Comparison of ENCODE assay signal across 1 cellular context in the genomic region with DNA sequence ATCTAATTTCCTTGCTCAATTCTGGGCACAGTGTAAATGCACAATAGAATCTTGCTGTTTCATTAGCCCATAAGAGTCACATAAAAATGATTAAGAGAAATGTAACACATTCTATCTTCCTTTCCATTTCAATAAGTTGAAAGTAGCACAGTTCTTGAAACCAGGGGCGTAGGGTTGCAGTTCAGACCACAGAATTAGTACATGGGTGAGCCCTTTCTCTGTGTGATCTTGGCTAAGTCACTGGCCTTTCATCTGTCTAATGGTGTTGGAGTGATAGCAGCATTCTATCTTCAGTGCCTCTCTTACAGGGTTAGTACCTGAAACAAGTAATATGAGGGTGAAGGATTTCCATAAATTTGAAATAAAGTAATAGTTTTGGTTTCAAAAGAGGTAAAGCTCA.
TF ChIP-seq lines count a peak whose summit lies in the region.

No MANE protein-coding gene starts in this region.

TF ChIP-seq in HepG2, 621 proteins besides CTCF, POLR2A, EP300 and RAD21 (continued from another document):
- TF ChIP-seq, protein P1, sequence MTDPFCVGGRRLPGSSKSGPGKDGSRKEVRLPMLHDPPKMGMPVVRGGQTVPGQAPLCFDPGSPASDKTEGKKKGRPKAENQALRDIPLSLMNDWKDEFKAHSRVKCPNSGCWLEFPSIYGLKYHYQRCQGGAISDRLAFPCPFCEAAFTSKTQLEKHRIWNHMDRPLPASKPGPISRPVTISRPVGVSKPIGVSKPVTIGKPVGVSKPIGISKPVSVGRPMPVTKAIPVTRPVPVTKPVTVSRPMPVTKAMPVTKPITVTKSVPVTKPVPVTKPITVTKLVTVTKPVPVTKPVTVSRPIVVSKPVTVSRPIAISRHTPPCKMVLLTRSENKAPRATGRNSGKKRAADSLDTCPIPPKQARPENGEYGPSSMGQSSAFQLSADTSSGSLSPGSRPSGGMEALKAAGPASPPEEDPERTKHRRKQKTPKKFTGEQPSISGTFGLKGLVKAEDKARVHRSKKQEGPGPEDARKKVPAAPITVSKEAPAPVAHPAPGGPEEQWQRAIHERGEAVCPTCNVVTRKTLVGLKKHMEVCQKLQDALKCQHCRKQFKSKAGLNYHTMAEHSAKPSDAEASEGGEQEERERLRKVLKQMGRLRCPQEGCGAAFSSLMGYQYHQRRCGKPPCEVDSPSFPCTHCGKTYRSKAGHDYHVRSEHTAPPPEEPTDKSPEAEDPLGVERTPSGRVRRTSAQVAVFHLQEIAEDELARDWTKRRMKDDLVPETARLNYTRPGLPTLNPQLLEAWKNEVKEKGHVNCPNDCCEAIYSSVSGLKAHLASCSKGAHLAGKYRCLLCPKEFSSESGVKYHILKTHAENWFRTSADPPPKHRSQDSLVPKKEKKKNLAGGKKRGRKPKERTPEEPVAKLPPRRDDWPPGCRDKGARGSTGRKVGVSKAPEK (CRISPR knock-in tag; IDR thresholded peaks at IDR 0.05; ENCODE audit: borderline replicate concordance), result no peak
- TF ChIP-seq SMYD3 (CRISPR knock-in tag; IDR thresholded peaks at IDR 0.05), result no peak
- TF ChIP-seq, protein P2, sequence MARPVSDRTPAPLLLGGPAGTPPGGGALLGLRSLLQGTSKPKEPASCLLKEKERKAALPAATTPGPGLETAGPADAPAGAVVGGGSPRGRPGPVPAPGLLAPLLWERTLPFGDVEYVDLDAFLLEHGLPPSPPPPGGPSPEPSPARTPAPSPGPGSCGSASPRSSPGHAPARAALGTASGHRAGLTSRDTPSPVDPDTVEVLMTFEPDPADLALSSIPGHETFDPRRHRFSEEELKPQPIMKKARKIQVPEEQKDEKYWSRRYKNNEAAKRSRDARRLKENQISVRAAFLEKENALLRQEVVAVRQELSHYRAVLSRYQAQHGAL (CRISPR knock-in tag; IDR thresholded peaks at IDR 0.05; ENCODE audit: not compliant biosample characterization), result no peak
- no peak for TF ChIP-seq GATA4 (IDR thresholded peaks at IDR 0.05; ENCODE audit: borderline replicate concordance, low read depth)
- no peak for TF ChIP-seq MAF1 (CRISPR knock-in tag; IDR thresholded peaks at IDR 0.05; ENCODE audit: borderline replicate concordance)
- TF ChIP-seq, protein P3, sequence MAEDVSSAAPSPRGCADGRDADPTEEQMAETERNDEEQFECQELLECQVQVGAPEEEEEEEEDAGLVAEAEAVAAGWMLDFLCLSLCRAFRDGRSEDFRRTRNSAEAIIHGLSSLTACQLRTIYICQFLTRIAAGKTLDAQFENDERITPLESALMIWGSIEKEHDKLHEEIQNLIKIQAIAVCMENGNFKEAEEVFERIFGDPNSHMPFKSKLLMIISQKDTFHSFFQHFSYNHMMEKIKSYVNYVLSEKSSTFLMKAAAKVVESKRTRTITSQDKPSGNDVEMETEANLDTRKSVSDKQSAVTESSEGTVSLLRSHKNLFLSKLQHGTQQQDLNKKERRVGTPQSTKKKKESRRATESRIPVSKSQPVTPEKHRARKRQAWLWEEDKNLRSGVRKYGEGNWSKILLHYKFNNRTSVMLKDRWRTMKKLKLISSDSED (CRISPR knock-in tag; IDR thresholded peaks at IDR 0.05), result no peak
- no peak for TF ChIP-seq ZNF850 (CRISPR knock-in tag; conservative IDR thresholded peaks at IDR 0.05)
